ENCODE assay signal across 21 cellular contexts in genomic region chr2:65273344-65273743, GRCh38. TPM values are rescaled to one million over a fixed set of nuclear protein-coding genes. Genes with fewer than 3 reads are reported as not detected.
A peak's percentile ranks its signal among the peaks of the same experiment; 100 is the strongest.
DNase-seq lines count a peak whose midpoint lies in the region; ATAC-seq, FAIRE-seq and TF ChIP-seq lines count a peak whose summit lies in the region.
"Had no signal": no experiment of that assay in that cellular context is flagged by ENCODE, and none has a peak within 500 bp of the region (broad histone marks: within the 10 kb centered on the region; RNA-seq: fewer than 3 reads in every experiment).

No MANE protein-coding gene starts in this region.

- H3K27me3 ChIP-seq in CD4-positive, alpha-beta T cell (ENCODE audit: control insufficient read depth, insufficient read depth, low read length), result no peaks in the 10 kb centered on the region
- H3K27me3 ChIP-seq in K562 (ENCODE audit: control insufficient read depth in 2 of 2, insufficient read depth in 2 of 2, low read length in 2 of 2), result no peaks in the 10 kb centered on the region
- H3K27me3 ChIP-seq in mesenchymal stem cell (ENCODE audit: control insufficient read depth in 1 of 2, insufficient read depth in 1 of 2, low read length in 2 of 2), result no peaks in the 10 kb centered on the region

- no peak overlapping the region for H3K27ac ChIP-seq in CD4-positive, alpha-beta T cell (ENCODE audit: low read depth, low read length)
- no peak overlapping the region for H3K27ac ChIP-seq in K562 (ENCODE audit: extremely low read depth, low read depth, low read length)
- H3K27ac ChIP-seq in mesenchymal stem cell (ENCODE audit: low read length, poor library complexity, severe bottlenecking), result no peak overlapping the region
- H3K27ac ChIP-seq: 22Rv1; A549; BLaER1 treated with 17β-estradiol and CSF1 and Interleukin-3, amounts not matched to agents 10 nM and 100 nM; C4-2B had no signal

- H3K4me2 ChIP-seq in K562 (ENCODE audit: insufficient read depth, low read length) (no peak overlapping the region), mesenchymal stem cell (ENCODE audit: low read length, poor library complexity, severe bottlenecking) (no peak overlapping the region)
- H3K4me2 ChIP-seq: A549; BLaER1 treated with 17β-estradiol and CSF1 and Interleukin-3, amounts not matched to agents 10 nM and 100 nM had no signal

- no peaks in the 10 kb centered on the region for H3K9me3 ChIP-seq in CD4-positive, alpha-beta T cell (ENCODE audit: control insufficient read depth, low read length)
- H3K9me3 ChIP-seq in K562 (replicated peaks; ENCODE audit: control insufficient read depth, insufficient read depth, low read depth, low read length) (no peaks in the 10 kb centered on the region), mesenchymal stem cell (ENCODE audit: control insufficient read depth, low read length) (no peaks in the 10 kb centered on the region)
- H3K9me3 ChIP-seq: A549; BLaER1 treated with 17β-estradiol and CSF1 and Interleukin-3, amounts not matched to agents 10 nM and 100 nM; Caco-2 had no signal

- H3K4me3 ChIP-seq in K562, result no peak overlapping the region
- no peak overlapping the region for H3K4me3 ChIP-seq in mesenchymal stem cell (ENCODE audit: insufficient read depth in 1 of 2, low read depth in 1 of 2, low read length in 2 of 2)
- H3K4me3 ChIP-seq: A549; BLaER1 treated with 17β-estradiol and CSF1 and Interleukin-3, amounts not matched to agents 10 nM and 100 nM had no signal

- H2BK5ac ChIP-seq in mesenchymal stem cell (ENCODE audit: low read depth, low read length, poor library complexity, severe bottlenecking), result no peak overlapping the region

- CTCF ChIA-PET in CD4-positive, alpha-beta T cell (lab: Charles Lee), result no interaction called here
- CTCF ChIA-PET in K562 (lab: Yijun Ruan, JAX; ENCODE audit: low intra/inter-chr PET ratio), result no interaction called here

- H4K8ac ChIP-seq in mesenchymal stem cell (ENCODE audit: low read length), result no peak overlapping the region

- no peak overlapping the region for H3K4me3 Mint-ChIP-seq in activated naive CD8-positive, alpha-beta T cell
- no peak overlapping the region for H3K4me3 Mint-ChIP-seq in activated naive CD8-positive, alpha-beta T cell treated with anti-CD3 and anti-CD28 coated beads for 36 hours
- no peak overlapping the region for H3K4me3 Mint-ChIP-seq in CD4-positive, alpha-beta T cell
- H3K4me3 Mint-ChIP-seq in natural killer cell treated with Interleukin-12 subunit alpha and Interleukin-12 subunit beta and Interleukin-15 and Interleukin-18, amount 100 ng/mL, for 72 hours, result no peak overlapping the region
- H3K4me3 Mint-ChIP-seq: B cell; CD4-positive, alpha-beta memory T cell had no signal

- H3K9ac ChIP-seq in K562 (ENCODE audit: insufficient read depth in 1 of 2, low read depth in 2 of 2, low read length in 2 of 2), result no peak overlapping the region
- H3K9ac ChIP-seq in mesenchymal stem cell (ENCODE audit: low read length), result no peak overlapping the region
- H3K9ac ChIP-seq: BLaER1 treated with 17β-estradiol and CSF1 and Interleukin-3, amounts not matched to agents 10 nM and 100 nM had no signal

- no peak overlapping the region for H2BK120ac ChIP-seq in mesenchymal stem cell (ENCODE audit: low read depth, low read length)

- no peak overlapping the region for H3K4ac ChIP-seq in mesenchymal stem cell (ENCODE audit: low read depth in 1 of 2, low read length in 2 of 2)

- H4K91ac ChIP-seq in mesenchymal stem cell (ENCODE audit: low read length), result no peak overlapping the region

- ATAC-seq in CD4-positive, alpha-beta T cell (ENCODE audit: poor library complexity), result no peak
- ATAC-seq in K562, result no peak
- ATAC-seq in natural killer cell treated with Interleukin-12 subunit alpha and Interleukin-12 subunit beta and Interleukin-15 and Interleukin-18, amount 100 ng/mL, for 72 hours, result no peak
- ATAC-seq: A549 had no signal

- no peak overlapping the region for H2AK5ac ChIP-seq in mesenchymal stem cell (ENCODE audit: low read length, severe bottlenecking)

- POLR2A ChIA-PET in CD4-positive, alpha-beta T cell (lab: Charles Lee), result no interaction called here
- POLR2A ChIA-PET in K562 (lab: Yijun Ruan, JAX), result no interaction called here

- H3K36me3 Mint-ChIP-seq in activated naive CD8-positive, alpha-beta T cell, result peaks cover 3% of the 10 kb centered on the region
- H3K36me3 Mint-ChIP-seq in activated naive CD8-positive, alpha-beta T cell treated with anti-CD3 and anti-CD28 coated beads for 36 hours, result peaks cover 8% of the 10 kb centered on the region
- H3K36me3 Mint-ChIP-seq in CD4-positive, alpha-beta T cell (ENCODE audit: low read depth), result peaks cover 38% of the 10 kb centered on the region
- peaks cover 17% of the 10 kb centered on the region for H3K36me3 Mint-ChIP-seq in natural killer cell treated with Interleukin-12 subunit alpha and Interleukin-12 subunit beta and Interleukin-15 and Interleukin-18, amount 100 ng/mL, for 72 hours

- no peak for TF ChIP-seq RAD21 in K562 (CRISPR knock-in tag; conservative IDR thresholded peaks at IDR 0.05 in 1 of 2, IDR thresholded peaks at IDR 0.05 in 1 of 2)

- intact Hi-C loops in CD4-positive, alpha-beta T cell (cut with DNase I, micrococcal nuclease), result no loop called here
- intact Hi-C loops in K562 (cut with micrococcal nuclease), result no loop called here

- BruUV-seq in K562 (replicated peaks; lab: Mats Ljungman, UMichigan), result no TSS peak

- no peak for FAIRE-seq in K562 (lab: Jason Lieb, UNC)
- FAIRE-seq: A549, D721Med, G401.6, GM12891 had no signal

- in situ Hi-C loops in K562 (cut with MboI), result no loop called here

- peak overlapping the region in 1 of 2 experiments; percentile 24 for H3K18ac ChIP-seq in mesenchymal stem cell (ENCODE audit: low read depth in 1 of 2, low read length in 2 of 2)

- no peak for TF ChIP-seq CTCF in CD4-positive, alpha-beta T cell (IDR thresholded peaks at IDR 0.05)
- no peak for TF ChIP-seq CTCF in K562 (IDR thresholded peaks at IDR 0.05 in 2 of 3, conservative IDR thresholded peaks at IDR 0.05 in 1 of 3; ENCODE audit: insufficient read depth in 2 of 3, low read depth in 1 of 3, low read length in 3 of 3)

- peaks cover 0 to 7% of the 10 kb centered on the region in 2 experiments; a peak in 3 of 5 replicates for H3K4me1 ChIP-seq in K562 (replicated peaks in 1 of 2; ENCODE audit: control insufficient read depth in 2 of 2, insufficient read depth in 2 of 2, low read length in 2 of 2)
- peaks cover under 1% of the 10 kb centered on the region for H3K4me1 ChIP-seq in mesenchymal stem cell (ENCODE audit: control insufficient read depth, insufficient read depth, low read depth, low read length)
- H3K4me1 ChIP-seq: A549, Caco-2 had no signal

- H3K14ac ChIP-seq in mesenchymal stem cell (ENCODE audit: low read length in 2 of 2), result no peak overlapping the region

- H2AFZ ChIP-seq in K562 (ENCODE audit: low read depth, low read length), result no peak overlapping the region
- no peak overlapping the region for H2AFZ ChIP-seq in mesenchymal stem cell (ENCODE audit: low read depth, low read length)

- peaks cover 6% of the 10 kb centered on the region for H3K79me1 ChIP-seq in mesenchymal stem cell (replicated peaks; ENCODE audit: low read length, poor library complexity, severe bottlenecking)

- peak overlapping the region; percentile 19 for H2BK15ac ChIP-seq in mesenchymal stem cell (ENCODE audit: low read depth, poor library complexity, severe bottlenecking)

- TF ChIP-seq EP300 in K562 (IDR thresholded peaks at IDR 0.05; ENCODE audit: low read length), result no peak

- H3K9me3 Mint-ChIP-seq in activated naive CD8-positive, alpha-beta T cell (ENCODE audit: low read depth), result no peaks in the 10 kb centered on the region
- H3K9me3 Mint-ChIP-seq in activated naive CD8-positive, alpha-beta T cell treated with anti-CD3 and anti-CD28 coated beads for 36 hours, result no peaks in the 10 kb centered on the region
- H3K9me3 Mint-ChIP-seq in CD4-positive, alpha-beta T cell, result no peaks in the 10 kb centered on the region
- H3K9me3 Mint-ChIP-seq in natural killer cell treated with Interleukin-12 subunit alpha and Interleukin-12 subunit beta and Interleukin-15 and Interleukin-18, amount 100 ng/mL, for 72 hours, result no peaks in the 10 kb centered on the region

- WGBS in K562 (ENCODE audit: insufficient coverage, low coverage, missing lambda C conversion rate), result 95% methylated on average over 8 of the region's 8 CpGs
- WGBS in mesenchymal stem cell, result 98% methylated on average over 7 of the region's 8 CpGs

- no peak for TF ChIP-seq POLR2A in K562 (conservative IDR thresholded peaks at IDR 0.05)

- H3K9me1 ChIP-seq in K562 (ENCODE audit: control insufficient read depth, insufficient read depth, low read length), result no peaks in the 10 kb centered on the region

- DNase-seq in activated naive CD8-positive, alpha-beta T cell treated with anti-CD3 and anti-CD28 coated beads for 36 hours, result no peak
- DNase-seq in CD4-positive, alpha-beta T cell, result no peak
- DNase-seq in K562 (ENCODE audit: extremely low read depth in 1 of 4, low spot score in 3 of 4) (no peak), mesenchymal stem cell (no peak), cerebellar cortex (ENCODE audit: low spot score) (no peak)
- no peak for DNase-seq in natural killer cell treated with Interleukin-12 subunit alpha and Interleukin-12 subunit beta and Interleukin-15 and Interleukin-18, amount 100 ng/mL, for 72 hours (ENCODE audit: low spot score)
- DNase-seq: AML-193; Caco-2; Calu3; CD4-positive, alpha-beta memory T cell; DMS79 treated with DMSO at 0.1 percent for 48 hours; GF-D8 had no signal

- peak overlapping the region; percentile 11 for H3K27ac Mint-ChIP-seq in activated naive CD8-positive, alpha-beta T cell
- H3K27ac Mint-ChIP-seq in activated naive CD8-positive, alpha-beta T cell treated with anti-CD3 and anti-CD28 coated beads for 36 hours, result no peak overlapping the region
- peak overlapping the region; percentile 30 for H3K27ac Mint-ChIP-seq in CD4-positive, alpha-beta T cell
- H3K27ac Mint-ChIP-seq in natural killer cell treated with Interleukin-12 subunit alpha and Interleukin-12 subunit beta and Interleukin-15 and Interleukin-18, amount 100 ng/mL, for 72 hours, result no peak overlapping the region
- H3K27ac Mint-ChIP-seq: B cell; CD4-positive, alpha-beta memory T cell had no signal

- H3K36me3 ChIP-seq in K562 (ENCODE audit: control insufficient read depth, insufficient read depth, low read length), result peaks cover 41% of the 10 kb centered on the region
- H3K36me3 ChIP-seq in mesenchymal stem cell (ENCODE audit: control insufficient read depth in 1 of 2, insufficient read depth in 2 of 2, low read depth in 1 of 2, low read length in 2 of 2), result peaks cover 16 to 61% of the 10 kb centered on the region in 2 experiments

- peak overlapping the region; percentile 42 to 52 for H2BK12ac ChIP-seq in mesenchymal stem cell (ENCODE audit: low read length in 2 of 2)

- H3K23ac ChIP-seq in mesenchymal stem cell (ENCODE audit: low read length in 2 of 2), result no peak overlapping the region

- no peaks in the 10 kb centered on the region for H3K27me3 Mint-ChIP-seq in activated naive CD8-positive, alpha-beta T cell
- no peaks in the 10 kb centered on the region for H3K27me3 Mint-ChIP-seq in activated naive CD8-positive, alpha-beta T cell treated with anti-CD3 and anti-CD28 coated beads for 36 hours
- no peaks in the 10 kb centered on the region for H3K27me3 Mint-ChIP-seq in CD4-positive, alpha-beta T cell
- H3K27me3 Mint-ChIP-seq in natural killer cell treated with Interleukin-12 subunit alpha and Interleukin-12 subunit beta and Interleukin-15 and Interleukin-18, amount 100 ng/mL, for 72 hours, result no peaks in the 10 kb centered on the region
- H3K27me3 Mint-ChIP-seq: B cell; CD4-positive, alpha-beta memory T cell had no signal

- no peaks in the 10 kb centered on the region for H4K20me1 ChIP-seq in K562 (replicated peaks; ENCODE audit: control insufficient read depth, insufficient read depth, low read length)

- no peaks in the 10 kb centered on the region for H3K79me2 ChIP-seq in K562 (ENCODE audit: control insufficient read depth, insufficient read depth, low read length)

- peaks cover 8% of the 10 kb centered on the region for H3K4me1 Mint-ChIP-seq in activated naive CD8-positive, alpha-beta T cell (ENCODE audit: low read depth)
- H3K4me1 Mint-ChIP-seq in activated naive CD8-positive, alpha-beta T cell treated with anti-CD3 and anti-CD28 coated beads for 36 hours, result peaks cover 6% of the 10 kb centered on the region
- peaks cover 10% of the 10 kb centered on the region for H3K4me1 Mint-ChIP-seq in CD4-positive, alpha-beta T cell (ENCODE audit: low read depth)
- peaks cover 0 to 13% of the 10 kb centered on the region in 2 donors for H3K4me1 Mint-ChIP-seq in natural killer cell treated with Interleukin-12 subunit alpha and Interleukin-12 subunit beta and Interleukin-15 and Interleukin-18, amount 100 ng/mL, for 72 hours (ENCODE audit: low read depth in 2 of 2)

RNA-seq across cellular contexts. Expression of gene ACTR2, which starts 45.7 kb away (rescaled TPM):
- total RNA-seq in activated naive CD8-positive, alpha-beta T cell treated with anti-CD3 and anti-CD28 coated beads for 36 hours, result 100 to 1,000 TPM; 298 to 299 TPM
- total RNA-seq in CD4-positive, alpha-beta T cell, result 100 to 1,000 TPM; 128 to 130 TPM
- 19.1 and 38.4 TPM in 2 replicates for total RNA-seq in K562 (2011; cell fraction: chromatin; rRNA removed; ENCODE audit: low replicate concordance)
- total RNA-seq in K562 (2011; cell fraction: nucleolus; rRNA removed), result 12.6 and 16.7 TPM in 2 replicates
- total RNA-seq in K562 (2011; cell fraction: nucleoplasm; rRNA removed), result 26.9 and 40.4 TPM in 2 replicates
- total RNA-seq in K562 (2014; rRNA removed) (56.3 and 65.8 TPM in 2 replicates), K562 (2014; rRNA removed; fragmentation: Illumina TruSeq; extraction: Trizol) (98.5 and 124 TPM in 2 replicates), K562 (2015; rRNA removed; fragmentation: Illumina TruSeq; extraction: Trizol) (96.3 and 108 TPM in 2 replicates), K562 (2021) (215 and 239 TPM in 2 replicates)
- polyA plus RNA-seq in K562 (2011; rRNA removed) (127 and 179 TPM in 2 replicates), K562 (2014; fragmentation: Illumina TruSeq; extraction: Trizol) (183 and 192 TPM in 2 replicates), K562 (2014; fragmentation: Nextera tagmentation; extraction: Ambion mirVana) (10 to 100 TPM; 47.3 to 57.3 TPM), K562 (2014; rRNA removed) (118 and 122 TPM in 2 replicates)
- 27.6 and 80.2 TPM in 2 replicates for polyA plus RNA-seq in K562 (2011; cell fraction: cytosol; rRNA removed)
- 12.3 and 25.4 TPM in 2 replicates for polyA plus RNA-seq in K562 (2011; cell fraction: nucleus; rRNA removed)
- 219 and 224 TPM in 2 replicates for polyA plus RNA-seq in K562 (2012)
- polyA minus RNA-seq in K562 (2011; rRNA and poly(A)+ RNA removed), result 156 and 194 TPM in 2 replicates
- polyA minus RNA-seq in K562 (2011; cell fraction: cytosol; rRNA and poly(A)+ RNA removed), result 86.4 and 105 TPM in 2 replicates
- polyA minus RNA-seq in K562 (2011; cell fraction: nucleus; rRNA and poly(A)+ RNA removed), result 7.8 and 20.1 TPM in 2 replicates
- 198 TPM for polyA plus RNA-seq in mesenchymal stem cell (2013, experiment 1 of 2)
- 202 TPM for polyA plus RNA-seq in mesenchymal stem cell (2013, experiment 2 of 2)
- 100 to 1,000 TPM; 227 to 491 TPM for total RNA-seq in natural killer cell treated with Interleukin-12 subunit alpha and Interleukin-12 subunit beta and Interleukin-15 and Interleukin-18, amount 100 ng/mL, for 72 hours

Comparison
In these comparisons a context has a peak if more than half of its experiments do, and no peak if none do; other contexts are left out.
1. H3K27ac Mint-ChIP-seq: peak in activated naive CD8-positive, alpha-beta T cell (single experiment) and CD4-positive, alpha-beta T cell (single experiment); none in activated naive CD8-positive, alpha-beta T cell treated with anti-CD3 and anti-CD28 coated beads for 36 hours (single experiment) and natural killer cell treated with Interleukin-12 subunit alpha and Interleukin-12 subunit beta and Interleukin-15 and Interleukin-18, amount 100 ng/mL, for 72 hours (0 of 2).